In the genomic region with DNA sequence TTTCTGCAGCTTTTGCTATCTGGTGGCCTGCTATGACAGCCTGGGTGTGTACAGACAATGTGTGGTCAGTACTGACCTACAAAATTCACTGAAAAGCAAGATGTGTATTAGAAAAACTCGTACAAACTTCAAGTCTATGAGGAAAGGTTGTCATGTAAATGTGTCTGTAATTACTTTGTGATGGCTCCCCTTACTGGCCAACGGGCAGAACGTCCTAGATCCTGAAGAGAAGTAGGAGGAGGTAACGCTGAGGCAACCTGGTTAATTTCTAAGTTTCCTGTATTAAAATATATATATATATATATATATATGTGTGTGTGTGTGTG, we compare ENCODE assay signal across 8 cellular contexts.
A peak's percentile ranks its signal among the peaks of the same experiment; 100 is the strongest.
DNase-seq lines count a peak whose midpoint lies in the region; TF ChIP-seq lines count a peak whose summit lies in the region.

No MANE protein-coding gene starts in this region.

- intact Hi-C loops in esophagus squamous epithelium (cut with DNase I) = loop anchor here (10.0 kb wide), 1 partner anchor 294 kb away; no protein-coding TSS in a partner anchor

- H3K79me2 ChIP-seq in Loucy (ENCODE audit: insufficient read depth, low read length) = no peaks in the 10 kb centered on the region

- no peak for TF ChIP-seq POLR2A in esophagus squamous epithelium (IDR thresholded peaks at IDR 0.05)

- no peak overlapping the region for H3K27ac ChIP-seq in HEK293 (ENCODE audit: extremely low read depth, low read depth, low read length)
- no peak overlapping the region for H3K27ac ChIP-seq in esophagus squamous epithelium

- no peaks in the 10 kb centered on the region for H3K36me3 Mint-ChIP-seq in nephron (ENCODE audit: low read depth)

- no peaks in the 10 kb centered on the region for H3F3A ChIP-seq in Loucy (ENCODE audit: low read depth)

- peak overlapping the region; percentile 51 to 81 (median 70) for H3K27ac Mint-ChIP-seq in nephron

- WGBS in esophagus squamous epithelium, 2 donors = 0 to 6% methylated on average over 4 of the region's 4 CpGs

- peak overlapping the region; percentile 61 for H2AFZ ChIP-seq in Loucy (ENCODE audit: low read length)

- TF ChIP-seq CTCF in HEK293 (tag by site-specific recombination; IDR thresholded peaks at IDR 0.05) = no peak; the same call in 1 of the 2 replicates
- peak; percentile 70 for TF ChIP-seq CTCF in Loucy (conservative IDR thresholded peaks at IDR 0.05; ENCODE audit: low read length)
- TF ChIP-seq CTCF in esophagus squamous epithelium (IDR thresholded peaks at IDR 0.05) = peak in 4 of 6 experiments; percentile 12 to 49 (median 32)
- peak; percentile 37 to 62 (median 58) for TF ChIP-seq CTCF in nephron (IDR thresholded peaks at IDR 0.05; ENCODE audit: unreplicated experiment in 3 of 3)

- H3K36me3 ChIP-seq in HEK293 (ENCODE audit: control insufficient read depth in 2 of 2, insufficient read depth in 1 of 2, low read length in 2 of 2) = no peaks in the 10 kb centered on the region
- no peaks in the 10 kb centered on the region for H3K36me3 ChIP-seq in Loucy (ENCODE audit: insufficient read depth, low read length)
- H3K36me3 ChIP-seq in esophagus squamous epithelium = no peaks in the 10 kb centered on the region

- H3K4me1 ChIP-seq in HEK293 (ENCODE audit: control insufficient read depth, insufficient read depth, low read length) (peaks cover 4% of the 10 kb centered on the region; the same call in 1 of the 2 replicates), Loucy (ENCODE audit: insufficient read depth, low read length, poor library complexity, severe bottlenecking) (no peaks in the 10 kb centered on the region), esophagus squamous epithelium (no peaks in the 10 kb centered on the region)

- no peaks in the 10 kb centered on the region for H3K27me3 Mint-ChIP-seq in nephron (ENCODE audit: low read depth)

- no peak overlapping the region for H3K4me3 Mint-ChIP-seq in nephron

- CTCF ChIA-PET in HEK293 (lab: Yijun Ruan, JAX) = interaction anchor here (0.6 to 1.2 kb wide), 12 partner anchors 8 to 1158 kb away, joined by 3 to 5 read pairs (median 3); no protein-coding TSS in a partner anchor

- no peaks in the 10 kb centered on the region for H3K9me3 Mint-ChIP-seq in nephron

- no peak overlapping the region for H3K4me3 ChIP-seq in HEK293 (ENCODE audit: low read depth, low read length)
- no peak overlapping the region for H3K4me3 ChIP-seq in Loucy (ENCODE audit: low read length, poor library complexity, severe bottlenecking)
- no peak overlapping the region for H3K4me3 ChIP-seq in esophagus squamous epithelium

- peak; percentile 4 for DNase-seq in stimulated activated CD4-positive, alpha-beta T cell treated with anti-CD3 and anti-CD28 coated beads, Interleukin-15, amount 100 ng/mL, for 24 hours
- DNase-seq in stimulated activated CD4-positive, alpha-beta T cell treated with anti-CD3 and anti-CD28 coated beads, Interleukin-2, amount 100 ng/mL, for 24 hours = no peak
- DNase-seq in RPMI8226 (peak; percentile 19), esophagus squamous epithelium (lab: John Stamatoyannopoulos, UW) (no peak)
- DNase-seq in stimulated activated CD4-positive, alpha-beta T cell treated with anti-CD3 and anti-CD28 coated beads, Interleukin-4, amount 100 ng/mL, for 24 hours = no peak

- no peak overlapping the region for H3K9ac ChIP-seq in Loucy (ENCODE audit: low read depth, low read length, poor library complexity, severe bottlenecking)

- POLR2A ChIA-PET in HEK293 (lab: Yijun Ruan, JAX) = no interaction called here

- H3K4me1 Mint-ChIP-seq in nephron = peaks cover 18% of the 10 kb centered on the region

- no peaks in the 10 kb centered on the region for H3K9me3 ChIP-seq in HEK293 (ENCODE audit: control insufficient read depth, insufficient read depth, low read depth, low read length)
- H3K9me3 ChIP-seq in Loucy (ENCODE audit: insufficient read depth, low read depth, low read length) = no peaks in the 10 kb centered on the region
- no peaks in the 10 kb centered on the region for H3K9me3 ChIP-seq in esophagus squamous epithelium

- no peak overlapping the region for H3K4me2 ChIP-seq in Loucy (ENCODE audit: low read depth, low read length, poor library complexity, severe bottlenecking)

- H3K9me2 ChIP-seq in Loucy (replicated peaks; ENCODE audit: low read depth, low read length) = no peaks in the 10 kb centered on the region

- H4K20me1 ChIP-seq in Loucy (ENCODE audit: insufficient read depth, low read length, poor library complexity, severe bottlenecking) = no peaks in the 10 kb centered on the region

- no peaks in the 10 kb centered on the region for H3K27me3 ChIP-seq in Loucy (ENCODE audit: insufficient read depth, low read length, poor library complexity, severe bottlenecking)
- no peaks in the 10 kb centered on the region for H3K27me3 ChIP-seq in esophagus squamous epithelium

TF ChIP-seq in HEK293, 187 proteins besides CTCF, POLR2A, EP300 and RAD21:
- TF ChIP-seq, protein P1, sequence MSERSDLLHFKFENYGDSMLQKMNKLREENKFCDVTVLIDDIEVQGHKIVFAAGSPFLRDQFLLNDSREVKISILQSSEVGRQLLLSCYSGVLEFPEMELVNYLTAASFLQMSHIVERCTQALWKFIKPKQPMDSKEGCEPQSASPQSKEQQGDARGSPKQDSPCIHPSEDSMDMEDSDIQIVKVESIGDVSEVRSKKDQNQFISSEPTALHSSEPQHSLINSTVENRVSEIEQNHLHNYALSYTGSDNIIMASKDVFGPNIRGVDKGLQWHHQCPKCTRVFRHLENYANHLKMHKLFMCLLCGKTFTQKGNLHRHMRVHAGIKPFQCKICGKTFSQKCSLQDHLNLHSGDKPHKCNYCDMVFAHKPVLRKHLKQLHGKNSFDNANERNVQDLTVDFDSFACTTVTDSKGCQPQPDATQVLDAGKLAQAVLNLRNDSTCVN (tag by site-specific recombination; optimal IDR thresholded peaks at IDR 0.05) = no peak
- TF ChIP-seq ZNF654 (tag by site-specific recombination; IDR thresholded peaks at IDR 0.05; ENCODE audit: low read depth) = peak; percentile 61

Comparison
In these comparisons a context has a peak if more than half of its experiments do, and no peak if none do; other contexts are left out.
1. DNase-seq: peak in stimulated activated CD4-positive, alpha-beta T cell treated with anti-CD3 and anti-CD28 coated beads, Interleukin-15, amount 100 ng/mL, for 24 hours (single experiment) and RPMI8226 (single experiment); none in stimulated activated CD4-positive, alpha-beta T cell treated with anti-CD3 and anti-CD28 coated beads, Interleukin-2, amount 100 ng/mL, for 24 hours (0 of 2), esophagus squamous epithelium (single experiment) and stimulated activated CD4-positive, alpha-beta T cell treated with anti-CD3 and anti-CD28 coated beads, Interleukin-4, amount 100 ng/mL, for 24 hours (single experiment).